ENCODE assay signal across 1 cellular context in the genomic region with DNA sequence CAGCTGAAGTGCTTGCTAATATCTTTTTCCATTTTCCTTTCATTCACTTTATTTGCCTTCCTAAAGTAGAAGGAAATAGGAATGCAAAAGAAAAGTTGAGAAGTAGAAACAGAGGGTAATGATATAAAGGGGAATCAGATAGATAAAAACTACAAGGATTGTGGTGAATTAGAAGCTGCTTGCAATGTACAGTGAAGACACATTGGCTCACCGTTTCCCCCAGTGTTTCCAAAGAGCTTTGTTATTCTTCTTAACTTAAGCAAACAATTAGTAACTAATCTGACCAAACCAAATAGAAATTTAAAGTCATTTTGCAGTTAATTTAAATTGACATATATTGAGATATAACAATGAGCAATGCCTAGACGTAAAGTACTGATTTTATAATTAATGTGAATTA.
TF ChIP-seq lines count a peak whose summit lies in the region.

No MANE protein-coding gene starts in this region.

TF ChIP-seq in HepG2, 621 proteins besides CTCF, POLR2A, EP300 and RAD21 (continued from another document):
- no peak for TF ChIP-seq THRA (CRISPR knock-in tag; IDR thresholded peaks at IDR 0.05; ENCODE audit: borderline replicate concordance)
- TF ChIP-seq TARDBP (CRISPR knock-in tag; IDR thresholded peaks at IDR 0.05), result no peak
- no peak for TF ChIP-seq ZSCAN12 (CRISPR knock-in tag; IDR thresholded peaks at IDR 0.05)
- no peak for TF ChIP-seq KMT2B (CRISPR knock-in tag; IDR thresholded peaks at IDR 0.05)
- no peak for TF ChIP-seq BRF2 (CRISPR knock-in tag; IDR thresholded peaks at IDR 0.05)
- TF ChIP-seq ARHGAP35 (CRISPR knock-in tag; IDR thresholded peaks at IDR 0.05; ENCODE audit: borderline replicate concordance), result no peak
- TF ChIP-seq NKX3-1 (CRISPR knock-in tag; IDR thresholded peaks at IDR 0.05), result no peak
- TF ChIP-seq YEATS2 (CRISPR knock-in tag; IDR thresholded peaks at IDR 0.05; ENCODE audit: borderline replicate concordance), result no peak
